Comparison of ENCODE assay signal across 8 cellular contexts in the genomic region with DNA sequence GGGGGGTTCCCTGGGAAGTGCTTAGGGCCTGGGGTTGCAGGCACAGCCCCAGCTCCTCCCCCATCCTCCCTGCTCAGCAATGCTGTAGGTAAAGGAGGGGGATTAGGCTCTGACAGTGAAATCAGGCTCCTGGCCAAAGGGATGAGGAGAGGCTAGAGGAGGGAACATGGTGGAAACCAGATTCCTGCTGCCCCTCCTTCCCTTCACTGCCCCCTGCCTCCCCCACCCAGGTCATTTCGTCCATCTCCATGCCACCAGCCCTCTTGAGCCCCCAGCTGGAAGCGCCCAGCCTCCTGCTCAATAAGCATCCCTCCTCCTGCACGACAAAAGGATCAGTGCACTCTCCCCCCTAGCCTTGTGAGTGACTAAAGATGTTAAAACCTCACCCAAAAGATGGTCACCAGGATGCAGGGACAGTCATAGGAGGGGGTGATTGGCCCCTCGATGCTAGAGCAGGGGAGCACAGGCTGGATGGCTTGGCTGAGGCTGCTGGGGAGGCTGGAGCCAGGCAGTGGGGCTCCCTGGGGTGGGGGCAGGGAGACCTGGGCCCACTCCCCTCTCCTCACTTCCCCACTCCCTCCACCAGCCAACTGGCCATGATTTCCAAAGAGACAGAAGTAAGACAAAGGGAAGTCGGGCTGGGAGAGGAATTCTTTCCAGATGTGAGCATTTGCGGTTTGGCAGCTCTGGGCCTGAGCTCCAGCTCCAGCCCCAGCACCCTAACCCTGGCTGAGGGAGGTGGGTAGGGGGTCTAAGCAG. TPM values are rescaled to one million over a fixed set of nuclear protein-coding genes. Genes with fewer than 3 reads are reported as not detected.
A peak's percentile ranks its signal among the peaks of the same experiment; 100 is the strongest.
DNase-seq lines count a peak whose midpoint lies in the region; ATAC-seq and TF ChIP-seq lines count a peak whose summit lies in the region.
"Had no signal": no experiment of that assay in that cellular context is flagged by ENCODE, and none has a peak within 500 bp of the region (broad histone marks: within the 10 kb centered on the region; RNA-seq: fewer than 3 reads in every experiment).

No MANE protein-coding gene starts in this region.

- H3K36me3 Mint-ChIP-seq in effector memory CD8-positive, alpha-beta T cell (ENCODE audit: insufficient read depth), result peaks cover 7% of the 10 kb centered on the region

- peaks cover 6 to 21% of the 10 kb centered on the region in 2 donors for H3K27me3 Mint-ChIP-seq in effector memory CD8-positive, alpha-beta T cell

- 72 to 79% methylated on average over 6 of the region's 6 CpGs for WGBS in sigmoid colon, 2 donors

- H3K4me1 Mint-ChIP-seq in effector memory CD8-positive, alpha-beta T cell (ENCODE audit: low read depth in 2 of 2), result peaks cover 16 to 17% of the 10 kb centered on the region in 2 donors

- ATAC-seq in effector memory CD8-positive, alpha-beta T cell (replicated peaks), result no peak
- no peak for ATAC-seq in HG03521 (IDR thresholded peaks at IDR 0.05; ENCODE audit: unreplicated experiment)

- H3K4me3 ChIP-seq in HFF-Myc (replicated peaks; ENCODE audit: low read depth, low read length) (peak overlapping the region; percentile 68), sigmoid colon (no peak overlapping the region)

- TF ChIP-seq CTCF in HFF-Myc (IDR thresholded peaks at IDR 0.05; ENCODE audit: low read depth, low read length, missing control alignments) (no peak), sigmoid colon (IDR thresholded peaks at IDR 0.05) (no peak)

- TF ChIP-seq POLR2A in sigmoid colon (IDR thresholded peaks at IDR 0.05), result no peak

- no peaks in the 10 kb centered on the region for H3K9me3 ChIP-seq in sigmoid colon

- no peak overlapping the region for H3K4me3 Mint-ChIP-seq in effector memory CD8-positive, alpha-beta T cell

- no peaks in the 10 kb centered on the region for H3K36me3 ChIP-seq in sigmoid colon

- DNase-seq in HFF-Myc (ENCODE audit: extremely low read depth, low read depth) (peak; percentile 69), sigmoid colon (no peak), GOT3 (lab: John Stamatoyannopoulos, UW) (no peak)
- DNase-seq in effector memory CD8-positive, alpha-beta T cell, result no peak
- DNase-seq: amniotic stem cell, hippocampal formation, NCI-H446 treated with DMSO at 0.1 percent for 48 hours had no signal

- no peaks in the 10 kb centered on the region for H3K27me3 ChIP-seq in sigmoid colon

- peak overlapping the region; percentile 82 to 91 for H3K27ac Mint-ChIP-seq in effector memory CD8-positive, alpha-beta T cell

- H3K27ac ChIP-seq in sigmoid colon, result peak overlapping the region; percentile 81 to 87 (median 84)

- no peak for TF ChIP-seq EP300 in sigmoid colon (IDR thresholded peaks at IDR 0.05)

- H3K9me3 Mint-ChIP-seq in effector memory CD8-positive, alpha-beta T cell, result no peaks in the 10 kb centered on the region

- H3K4me1 ChIP-seq in sigmoid colon, result peaks cover 0 to 82% (median 79%) of the 10 kb centered on the region in 4 donors

- intact Hi-C loops in sigmoid colon (cut with DNase I), result loop anchor here (2.0 to 10.0 kb wide), 2 partner anchors 19 to 187 kb away; partner anchors contain the start of gene PEAR1

RNA-seq across cellular contexts. Expression of gene CRABP2, which starts 2.3 kb away (rescaled TPM):
- 1 to 10 TPM; 3.1 to 7.8 (median 5.4) TPM for total RNA-seq in sigmoid colon
- polyA plus RNA-seq in sigmoid colon, result 1 to 10 TPM in 1 of 3 donors, not detected in 2; 4.9 TPM

RNA-seq across cellular contexts. Expression of gene METTL25B, which starts 20.6 kb away (rescaled TPM):
- total RNA-seq in sigmoid colon, result 10 to 100 TPM; 11.8 to 21.6 (median 13.7) TPM
- 10 to 100 TPM; 19.0 to 33.1 (median 22.8) TPM for polyA plus RNA-seq in sigmoid colon

RNA-seq across cellular contexts. Expression of gene ISG20L2, which starts 20.9 kb away (rescaled TPM):
- 10 to 100 TPM; 13.6 to 17.6 (median 16.7) TPM for total RNA-seq in sigmoid colon
- 10 to 100 TPM; 12.0 to 23.4 (median 17.1) TPM for polyA plus RNA-seq in sigmoid colon

RNA-seq across cellular contexts. Expression of gene NES, which starts 30.5 kb away (rescaled TPM):
- total RNA-seq in sigmoid colon, result 10 to 100 TPM in 2 of 4 donors, 1 to 10 TPM in 2; 7.1 to 21.0 (median 10.4) TPM
- 1 to 10 TPM in 2 of 3 donors, under 1 TPM in 1; 0.60 to 6.9 (median 1.8) TPM for polyA plus RNA-seq in sigmoid colon

RNA-seq across cellular contexts. Expression of gene MRPL24, which starts 33.2 kb away (rescaled TPM):
- total RNA-seq in sigmoid colon, result 10 to 100 TPM; 53.0 to 68.5 (median 59.7) TPM
- polyA plus RNA-seq in sigmoid colon, result 10 to 100 TPM; 72.7 to 81.1 (median 81.0) TPM
